10 cellular contexts compared by ENCODE assay signal in genomic region chr2:172380436-172381274, GRCh38. TPM values are rescaled to one million over a fixed set of nuclear protein-coding genes. Genes with fewer than 3 reads are reported as not detected.
A peak's percentile ranks its signal among the peaks of the same experiment; 100 is the strongest.
DNase-seq lines count a peak whose midpoint lies in the region; ATAC-seq and TF ChIP-seq lines count a peak whose summit lies in the region.
"Had no signal": no experiment of that assay in that cellular context is flagged by ENCODE, and none has a peak within 500 bp of the region (broad histone marks: within the 10 kb centered on the region; RNA-seq: fewer than 3 reads in every experiment).

No MANE protein-coding gene starts in this region.

- no peak overlapping the region for H2AK5ac ChIP-seq in mesendoderm (ENCODE audit: low read length)

- H3K27ac ChIP-seq in mesendoderm (ENCODE audit: low read depth, low read length), result peak overlapping the region; percentile 78
- H3K27ac ChIP-seq: right atrium auricular region had no signal

- H3K56ac ChIP-seq in mesendoderm (ENCODE audit: low read length), result peak overlapping the region; percentile 49

- H3K79me1 ChIP-seq in mesendoderm (ENCODE audit: low read length), result no peaks in the 10 kb centered on the region

- no peak overlapping the region for H3K4me2 ChIP-seq in mesendoderm (ENCODE audit: low read length)

- no peak overlapping the region for H4K5ac ChIP-seq in mesendoderm (ENCODE audit: low read length)

- H3K36me3 ChIP-seq in mesendoderm (ENCODE audit: control insufficient read depth, insufficient read depth, low read length), result no peaks in the 10 kb centered on the region
- H3K36me3 ChIP-seq: right atrium auricular region had no signal

- H3K4ac ChIP-seq in mesendoderm (ENCODE audit: low read depth, low read length), result no peak overlapping the region

- no peak overlapping the region for H4K8ac ChIP-seq in mesendoderm (ENCODE audit: low read depth, low read length)

- H2BK120ac ChIP-seq in mesendoderm (ENCODE audit: low read depth, low read length), result no peak overlapping the region

- peaks cover 15% of the 10 kb centered on the region for H3K4me1 ChIP-seq in mesendoderm (ENCODE audit: control insufficient read depth, low read depth, low read length)

- peak overlapping the region; percentile 57 for H2BK15ac ChIP-seq in mesendoderm (replicated peaks; ENCODE audit: low read depth)

- H3K18ac ChIP-seq in mesendoderm (ENCODE audit: low read length), result peak overlapping the region; percentile 86

- ATAC-seq in GM18873 (IDR thresholded peaks at IDR 0.05; ENCODE audit: low FRiP score, unreplicated experiment), result no peak

- TF ChIP-seq CTCF in choroid plexus epithelial cell (conservative IDR thresholded peaks at IDR 0.05; ENCODE audit: low read depth, low read length), result no peak

- H3K27me3 ChIP-seq in mesendoderm (ENCODE audit: insufficient read depth, low read length, poor library complexity), result no peaks in the 10 kb centered on the region
- H3K27me3 ChIP-seq: right atrium auricular region had no signal

- H2BK5ac ChIP-seq in mesendoderm (ENCODE audit: low read length), result peak overlapping the region; percentile 14

- H3K9ac ChIP-seq in mesendoderm (ENCODE audit: low read length), result no peak overlapping the region

- H3K4me3 ChIP-seq in choroid plexus epithelial cell (ENCODE audit: low read depth, low read length) (no peak overlapping the region), mesendoderm (ENCODE audit: low read length) (no peak overlapping the region)
- H3K4me3 ChIP-seq: right atrium auricular region had no signal

- H3K23ac ChIP-seq in mesendoderm (ENCODE audit: low read length), result no peak overlapping the region

- no peaks in the 10 kb centered on the region for H3K79me2 ChIP-seq in mesendoderm (ENCODE audit: control insufficient read depth, insufficient read depth, low read length)

- WGBS in mesendoderm (ENCODE audit: extremely low coverage, insufficient coverage, low lambda C conversion rate), result no CpG with 5 or more reads among the region's 8 CpGs

- DNase-seq in ELF-1 (ENCODE audit: low read depth, low spot score) (peak; percentile 87), NCI-H2227 (lab: John Stamatoyannopoulos, UW; ENCODE audit: unreplicated experiment) (peak; percentile 76), choroid plexus epithelial cell (ENCODE audit: low read depth) (peak; percentile 11), mesendoderm (peak; percentile 95), NCI-H2081 (lab: John Stamatoyannopoulos, UW) (no peak), DMS153 (lab: John Stamatoyannopoulos, UW) (no peak)
- DNase-seq in stimulated activated CD4-positive, alpha-beta T cell treated with anti-CD3 and anti-CD28 coated beads, Interleukin-15, amount 100 ng/mL, for 24 hours, result no peak
- DNase-seq: NCI-H446 had no signal

RNA-seq across cellular contexts. Expression of gene ITGA6, which starts 46.7 kb away (rescaled TPM):
- polyA plus RNA-seq in mesendoderm (2013, experiment 1 of 2), result 25.4 TPM
- 26.4 TPM for polyA plus RNA-seq in mesendoderm (2013, experiment 2 of 2)

Comparison
In these comparisons a context has a peak if more than half of its experiments do, and no peak if none do; other contexts are left out.
1. DNase-seq: peak in ELF-1 (single experiment), NCI-H2227 (single experiment), choroid plexus epithelial cell (single experiment) and mesendoderm (single experiment); none in NCI-H2081 (0 of 2), DMS153 (single experiment) and stimulated activated CD4-positive, alpha-beta T cell treated with anti-CD3 and anti-CD28 coated beads, Interleukin-15, amount 100 ng/mL, for 24 hours (single experiment).